Comparison of ENCODE assay signal across 1 cellular context in the genomic region with DNA sequence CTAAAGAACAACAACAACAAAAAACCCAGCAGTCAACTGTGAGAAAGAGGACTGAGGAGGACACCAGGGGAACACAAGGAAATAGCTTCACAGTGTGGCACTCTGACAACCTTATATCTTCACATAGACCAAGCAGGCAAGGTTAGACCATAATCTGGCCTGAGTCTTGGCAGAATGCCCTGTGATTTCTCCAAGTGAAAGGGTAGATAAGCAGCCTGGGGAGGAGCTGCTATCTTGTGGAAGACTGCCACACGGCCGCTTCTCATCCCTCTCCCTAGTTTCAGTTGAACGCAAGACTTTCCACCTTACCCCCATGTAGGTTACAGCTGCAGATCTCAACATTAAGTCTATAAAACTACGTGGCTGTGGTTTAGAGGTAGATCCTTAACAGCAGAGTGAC.
TF ChIP-seq lines count a peak whose summit lies in the region.

No MANE protein-coding gene starts in this region.

TF ChIP-seq in H1, 55 proteins besides CTCF, POLR2A, EP300 and RAD21:
- TF ChIP-seq TAF1 (IDR thresholded peaks at IDR 0.05; ENCODE audit: low read depth, low read length) (0 out of 2 replicates have a peak, but pooled peaks have one; percentile 19), MAFK (IDR thresholded peaks at IDR 0.05; ENCODE audit: low read depth, low read length) (no peak), CEBPB (IDR thresholded peaks at IDR 0.05; ENCODE audit: low read depth, low read length) (no peak)
